ENCODE assay signal across 27 cellular contexts in the genomic region with DNA sequence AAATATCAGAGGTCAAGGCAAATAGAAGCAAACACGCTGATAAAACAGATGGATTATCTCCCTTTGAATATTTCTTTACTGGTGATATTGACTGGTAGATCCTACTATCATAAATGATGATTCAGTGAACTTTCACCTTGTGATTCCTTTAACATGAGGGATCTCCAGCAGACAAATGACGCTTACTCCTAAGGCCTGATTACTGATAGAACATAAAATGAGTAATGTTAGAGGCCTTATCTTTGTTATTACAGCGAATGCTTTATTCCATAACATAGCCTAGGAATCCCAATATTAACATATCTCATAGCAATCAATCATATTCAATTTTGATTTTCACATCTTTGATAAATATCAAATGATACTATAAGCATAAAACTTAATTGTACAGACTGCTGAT.
"Had no signal": no experiment of that assay in that cellular context is flagged by ENCODE, and none has a peak within 500 bp of the region (broad histone marks: within the 10 kb centered on the region; RNA-seq: fewer than 3 reads in every experiment).

No MANE protein-coding gene starts in this region.

- H3K36me3 ChIP-seq: adrenal gland, ascending aorta, Peyer's patch, SJCRH30 had no signal

- ATAC-seq: activated CD8-positive, alpha-beta T cell treated with anti-CD3 and anti-CD28 coated beads, Interleukin-2, amount 10 ng/mL, durations not matched to agents 7 days and 5 days; body of pancreas; SK-N-SH treated with all-trans-retinoic acid at 6 μM for 48 hours; WTC11 had no signal

- H3K27ac ChIP-seq: adrenal gland, ascending aorta, body of pancreas, KMS-11, Peyer's patch, RWPE1, SJCRH30 had no signal

- H3K4me3 Mint-ChIP-seq: activated CD8-positive, alpha-beta T cell treated with anti-CD3 and anti-CD28 coated beads, Interleukin-2, amount 10 ng/mL, durations not matched to agents 7 days and 5 days; activated naive CD8-positive, alpha-beta T cell treated with anti-CD3 and anti-CD28 coated beads, Interleukin-2, amount 10 ng/mL, durations not matched to agents 7 days and 5 days; central memory CD8-positive, alpha-beta T cell; T-helper 1 cell treated with Interleukin-12 subunit alpha and Interleukin-12 subunit beta and Interleukin-4 antibody, amounts not matched to agents 30 μg/mL and 1 μg/mL, for 36 hours; WTC11 had no signal

- H3K9me3 Mint-ChIP-seq: activated naive CD8-positive, alpha-beta T cell treated with anti-CD3 and anti-CD28 coated beads, Interleukin-2, amount 10 ng/mL, durations not matched to agents 7 days and 5 days; central memory CD8-positive, alpha-beta T cell; T-helper 1 cell treated with Interleukin-12 subunit alpha and Interleukin-12 subunit beta and Interleukin-4 antibody, amounts not matched to agents 30 μg/mL and 1 μg/mL, for 36 hours had no signal

- H3K27ac Mint-ChIP-seq: activated CD8-positive, alpha-beta T cell treated with anti-CD3 and anti-CD28 coated beads, Interleukin-2, amount 10 ng/mL, durations not matched to agents 7 days and 5 days; activated naive CD8-positive, alpha-beta T cell treated with anti-CD3 and anti-CD28 coated beads, Interleukin-2, amount 10 ng/mL, durations not matched to agents 7 days and 5 days; T-helper 1 cell treated with Interleukin-12 subunit alpha and Interleukin-12 subunit beta and Interleukin-4 antibody, amounts not matched to agents 30 μg/mL and 1 μg/mL, for 36 hours; WTC11 had no signal

- H3K9me3 ChIP-seq: adrenal gland, ascending aorta, body of pancreas, Peyer's patch, SJCRH30 had no signal

- H3K4me1 Mint-ChIP-seq: activated naive CD8-positive, alpha-beta T cell treated with anti-CD3 and anti-CD28 coated beads, Interleukin-2, amount 10 ng/mL, durations not matched to agents 7 days and 5 days; central memory CD8-positive, alpha-beta T cell had no signal

- DNase-seq: activated CD4-positive, alpha-beta T cell treated with anti-CD3 and anti-CD28 coated beads for 48 hours; activated CD4-positive, alpha-beta T cell treated with anti-CD3 and anti-CD28 coated beads, Interleukin-2, amount 50 U/mL, for 4 hours; activated CD4-positive, CD25-positive, alpha-beta regulatory T cell treated with anti-CD3 and anti-CD28 coated beads, Interleukin-2, amount 50 U/mL, for 72 hours; activated CD8-positive, alpha-beta memory T cell treated with anti-CD3 and anti-CD28 coated beads, Interleukin-2, amount 50 U/mL, for 48 hours; activated CD8-positive, alpha-beta T cell treated with anti-CD3 and anti-CD28 coated beads, Interleukin-2, amount 10 ng/mL, durations not matched to agents 7 days and 5 days; activated naive CD4-positive, alpha-beta T cell treated with anti-CD3 and anti-CD28 coated beads, Interleukin-2, amount 50 U/mL, for 16 hours; activated naive CD8-positive, alpha-beta T cell treated with anti-CD3 and anti-CD28 coated beads, Interleukin-2, amount 10 ng/mL, durations not matched to agents 7 days and 5 days; activated T-cell treated with anti-CD3 and anti-CD28 coated beads, Interleukin-2, amount 50 U/mL, for 1 hour; adrenal gland; body of pancreas; NCI-H1092; NCI-H1417; NCI-H1930; NCI-H2171; NCI-H510A treated with DMSO at 0.1 percent for 48 hours; NCI-H69; NK-92 treated with Interleukin-12 subunit alpha and Interleukin-12 subunit beta, amount 100 ng/mL, for 24 hours; Peyer's patch; Right ventricle myocardium superior; SJCRH30 had no signal

- H3K4me3 ChIP-seq: adrenal gland, ascending aorta, body of pancreas, Peyer's patch, SJCRH30 had no signal

- H3K27me3 ChIP-seq: adrenal gland, ascending aorta, body of pancreas, Peyer's patch, SJCRH30 had no signal

- H3K4me1 ChIP-seq: Peyer's patch, SJCRH30 had no signal

- H3K27me3 Mint-ChIP-seq: activated naive CD8-positive, alpha-beta T cell treated with anti-CD3 and anti-CD28 coated beads, Interleukin-2, amount 10 ng/mL, durations not matched to agents 7 days and 5 days; central memory CD8-positive, alpha-beta T cell had no signal
